In the genomic region with DNA sequence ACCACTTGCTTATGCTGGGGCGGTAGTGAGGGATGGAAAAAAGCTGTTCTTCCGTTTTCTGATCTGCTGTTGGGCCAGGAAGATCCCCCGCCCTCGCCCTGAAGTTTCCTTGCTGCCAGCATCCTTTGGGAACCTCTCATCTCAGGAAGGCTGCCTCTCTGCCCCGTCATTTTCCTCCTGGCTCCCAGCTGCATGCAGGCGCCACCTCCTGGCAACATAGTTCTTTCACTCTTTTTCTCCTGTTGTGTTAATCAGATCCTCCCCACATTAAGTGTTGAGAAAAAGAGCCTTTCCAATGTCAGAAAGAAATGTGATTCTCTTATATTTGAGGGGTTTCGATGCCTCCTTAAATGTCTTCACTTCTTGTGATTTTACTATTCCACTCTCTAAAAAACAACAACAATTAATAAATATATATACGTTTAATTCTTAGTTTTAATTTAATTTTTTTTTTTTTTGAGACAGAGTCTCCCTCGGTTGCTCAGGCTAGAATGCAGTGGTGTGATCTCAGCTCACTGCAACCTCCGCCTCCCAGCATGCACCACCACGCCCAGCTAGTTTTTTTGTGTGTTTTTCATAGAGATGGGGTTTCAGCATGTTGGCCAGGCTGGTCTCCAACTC, we compare ENCODE assay signal across 8 cellular contexts.
A peak's percentile ranks its signal among the peaks of the same experiment; 100 is the strongest.
DNase-seq lines count a peak whose midpoint lies in the region; ATAC-seq, FAIRE-seq and TF ChIP-seq lines count a peak whose summit lies in the region.

No MANE protein-coding gene starts in this region.

- H3K27me3 ChIP-seq in pancreas, result no peaks in the 10 kb centered on the region

- no peak for FAIRE-seq in pancreas (lab: Jason Lieb, UNC)

- intact Hi-C loops in pancreas (cut with DNase I), result loop anchor here (5.0 to 10.0 kb wide), 3 partner anchors 151 to 169 kb away; no protein-coding TSS in a partner anchor

- DNase-seq in AG09309 (ENCODE audit: low read depth) (no peak), LoVo (ENCODE audit: low spot score) (peak; percentile 73), RPMI7951 (ENCODE audit: low read depth) (peak; percentile 82), foreskin melanocyte (peak; percentile 69), pancreas (peak; percentile 45 to 75 (median 68))
- DNase-seq in activated gamma-delta T cell treated with anti-CD3 and anti-CD28 coated beads, Interleukin-2, amount 50 U/mL, for 16 hours (ENCODE audit: low read depth), result peak; percentile 43

- no peaks in the 10 kb centered on the region for H3K36me3 ChIP-seq in pancreas

- peak; percentile 87 for TF ChIP-seq CTCF in AG09309 (IDR thresholded peaks at IDR 0.05; ENCODE audit: control insufficient read depth, insufficient read depth, low read depth, low read length, missing control alignments)
- TF ChIP-seq CTCF in pancreas (IDR thresholded peaks at IDR 0.05), result peak; percentile 24 to 54 (median 43)

- peak; percentile 58 for ATAC-seq in GM18861 (IDR thresholded peaks at IDR 0.05; ENCODE audit: unreplicated experiment)
- ATAC-seq in pancreas, result peak; percentile 61 to 95 (median 92)
- no peak for ATAC-seq in HG02588 (IDR thresholded peaks at IDR 0.05; ENCODE audit: unreplicated experiment)

- no peak overlapping the region for H3K27ac ChIP-seq in pancreas

- H3K4me3 ChIP-seq in AG09309 (ENCODE audit: control insufficient read depth, low read depth, low read length) (no peak overlapping the region), pancreas (no peak overlapping the region)

- 23 to 25% methylated on average over 11 of the region's 11 CpGs for WGBS in pancreas, 2 donors

- no peaks in the 10 kb centered on the region for H3K9me3 ChIP-seq in pancreas

- H3K4me1 ChIP-seq in pancreas, result no peaks in the 10 kb centered on the region
